ENCODE assay signal across 2 cellular contexts in the genomic region with DNA sequence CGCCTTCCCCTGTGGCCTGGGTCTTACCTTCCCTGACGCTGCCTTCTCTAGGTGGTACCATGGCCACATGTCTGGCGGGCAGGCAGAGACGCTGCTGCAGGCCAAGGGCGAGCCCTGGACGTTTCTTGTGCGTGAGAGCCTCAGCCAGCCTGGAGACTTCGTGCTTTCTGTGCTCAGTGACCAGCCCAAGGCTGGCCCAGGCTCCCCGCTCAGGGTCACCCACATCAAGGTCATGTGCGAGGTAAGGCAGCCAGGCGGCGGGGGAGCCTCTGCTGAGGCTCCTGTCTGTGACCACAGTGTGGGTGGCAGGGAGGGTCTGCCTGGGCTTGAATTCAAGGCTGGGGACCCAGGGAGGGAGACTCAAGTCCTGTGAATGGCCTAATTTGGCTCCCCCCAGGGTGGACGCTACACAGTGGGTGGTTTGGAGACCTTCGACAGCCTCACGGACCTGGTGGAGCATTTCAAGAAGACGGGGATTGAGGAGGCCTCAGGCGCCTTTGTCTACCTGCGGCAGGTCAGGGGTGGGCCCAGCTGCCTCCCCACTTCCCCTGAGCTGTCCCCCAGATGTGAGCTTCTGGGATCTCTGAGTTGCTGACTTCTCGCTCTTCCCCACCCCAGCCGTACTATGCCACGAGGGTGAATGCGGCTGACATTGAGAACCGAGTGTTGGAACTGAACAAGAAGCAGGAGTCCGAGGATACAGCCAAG.
TF ChIP-seq lines count a peak whose summit lies in the region.

No MANE protein-coding gene starts in this region.

TF ChIP-seq in SK-N-SH, 30 proteins besides CTCF, POLR2A, EP300 and RAD21:
- TF ChIP-seq MXI1 (IDR thresholded peaks at IDR 0.05; ENCODE audit: low read depth, low read length): no peak
- TF ChIP-seq, protein P1, sequence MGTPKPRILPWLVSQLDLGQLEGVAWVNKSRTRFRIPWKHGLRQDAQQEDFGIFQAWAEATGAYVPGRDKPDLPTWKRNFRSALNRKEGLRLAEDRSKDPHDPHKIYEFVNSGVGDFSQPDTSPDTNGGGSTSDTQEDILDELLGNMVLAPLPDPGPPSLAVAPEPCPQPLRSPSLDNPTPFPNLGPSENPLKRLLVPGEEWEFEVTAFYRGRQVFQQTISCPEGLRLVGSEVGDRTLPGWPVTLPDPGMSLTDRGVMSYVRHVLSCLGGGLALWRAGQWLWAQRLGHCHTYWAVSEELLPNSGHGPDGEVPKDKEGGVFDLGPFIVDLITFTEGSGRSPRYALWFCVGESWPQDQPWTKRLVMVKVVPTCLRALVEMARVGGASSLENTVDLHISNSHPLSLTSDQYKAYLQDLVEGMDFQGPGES (IDR thresholded peaks at IDR 0.05; ENCODE audit: low read depth, low read length): no peak

TF ChIP-seq in SK-N-SH treated with all-trans-retinoic acid at 6 μM for 48 hours, 23 proteins besides CTCF, POLR2A, EP300 and RAD21:
- no peak for TF ChIP-seq ZNF8 (CRISPR knock-in tag; IDR thresholded peaks at IDR 0.05)
- TF ChIP-seq CSDC2 (CRISPR knock-in tag; IDR thresholded peaks at IDR 0.05): no peak
- TF ChIP-seq TOX (CRISPR knock-in tag; IDR thresholded peaks at IDR 0.05; ENCODE audit: borderline replicate concordance): no peak
- TF ChIP-seq ZFP3 (CRISPR knock-in tag; IDR thresholded peaks at IDR 0.05): no peak
- no peak for TF ChIP-seq ZC3H10 (CRISPR knock-in tag; IDR thresholded peaks at IDR 0.05)
- no peak for TF ChIP-seq SNAI2 (CRISPR knock-in tag; IDR thresholded peaks at IDR 0.05)
TF ChIP-seq in SK-N-SH treated with all-trans-retinoic acid at 6 μM for 48 hours: peak in this region for 0.
